ENCODE assay signal across 1 cellular context in the genomic region with DNA sequence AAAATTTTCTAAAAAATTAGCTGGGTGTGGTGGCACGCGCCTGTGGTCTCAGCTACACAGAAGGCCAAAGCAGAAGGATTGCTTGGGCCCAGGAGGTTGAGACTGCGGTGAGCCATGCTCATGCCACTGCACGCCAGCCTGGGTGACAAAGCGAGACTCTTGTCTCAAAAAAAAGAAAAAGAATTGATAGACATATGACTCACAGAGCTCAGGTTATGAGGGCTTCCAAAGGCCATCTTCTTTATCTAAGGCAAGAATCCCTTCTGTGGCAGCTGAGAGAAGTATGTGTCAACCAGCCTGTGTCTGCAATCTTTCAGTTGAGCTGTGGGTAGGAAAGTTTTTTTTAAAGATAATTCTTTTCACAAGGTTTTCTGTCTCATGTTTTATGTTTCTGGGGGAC.
TF ChIP-seq lines count a peak whose summit lies in the region.

No MANE protein-coding gene starts in this region.

TF ChIP-seq in K562, 482 proteins besides CTCF, POLR2A, EP300 and RAD21 (continued from another document and continues in another):
- TF ChIP-seq, protein P1, sequence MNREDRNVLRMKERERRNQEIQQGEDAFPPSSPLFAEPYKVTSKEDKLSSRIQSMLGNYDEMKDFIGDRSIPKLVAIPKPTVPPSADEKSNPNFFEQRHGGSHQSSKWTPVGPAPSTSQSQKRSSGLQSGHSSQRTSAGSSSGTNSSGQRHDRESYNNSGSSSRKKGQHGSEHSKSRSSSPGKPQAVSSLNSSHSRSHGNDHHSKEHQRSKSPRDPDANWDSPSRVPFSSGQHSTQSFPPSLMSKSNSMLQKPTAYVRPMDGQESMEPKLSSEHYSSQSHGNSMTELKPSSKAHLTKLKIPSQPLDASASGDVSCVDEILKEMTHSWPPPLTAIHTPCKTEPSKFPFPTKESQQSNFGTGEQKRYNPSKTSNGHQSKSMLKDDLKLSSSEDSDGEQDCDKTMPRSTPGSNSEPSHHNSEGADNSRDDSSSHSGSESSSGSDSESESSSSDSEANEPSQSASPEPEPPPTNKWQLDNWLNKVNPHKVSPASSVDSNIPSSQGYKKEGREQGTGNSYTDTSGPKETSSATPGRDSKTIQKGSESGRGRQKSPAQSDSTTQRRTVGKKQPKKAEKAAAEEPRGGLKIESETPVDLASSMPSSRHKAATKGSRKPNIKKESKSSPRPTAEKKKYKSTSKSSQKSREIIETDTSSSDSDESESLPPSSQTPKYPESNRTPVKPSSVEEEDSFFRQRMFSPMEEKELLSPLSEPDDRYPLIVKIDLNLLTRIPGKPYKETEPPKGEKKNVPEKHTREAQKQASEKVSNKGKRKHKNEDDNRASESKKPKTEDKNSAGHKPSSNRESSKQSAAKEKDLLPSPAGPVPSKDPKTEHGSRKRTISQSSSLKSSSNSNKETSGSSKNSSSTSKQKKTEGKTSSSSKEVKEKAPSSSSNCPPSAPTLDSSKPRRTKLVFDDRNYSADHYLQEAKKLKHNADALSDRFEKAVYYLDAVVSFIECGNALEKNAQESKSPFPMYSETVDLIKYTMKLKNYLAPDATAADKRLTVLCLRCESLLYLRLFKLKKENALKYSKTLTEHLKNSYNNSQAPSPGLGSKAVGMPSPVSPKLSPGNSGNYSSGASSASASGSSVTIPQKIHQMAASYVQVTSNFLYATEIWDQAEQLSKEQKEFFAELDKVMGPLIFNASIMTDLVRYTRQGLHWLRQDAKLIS (CRISPR knock-in tag; IDR thresholded peaks at IDR 0.05): no peak
- 0 out of 2 replicates have a peak, but pooled peaks have one; percentile 22 for TF ChIP-seq BHLHE40 (IDR thresholded peaks at IDR 0.05; ENCODE audit: low read length)
- TF ChIP-seq ELK3 (CRISPR knock-in tag; IDR thresholded peaks at IDR 0.05): no peak
- no peak for TF ChIP-seq KLF13 (tag; IDR thresholded peaks at IDR 0.05; ENCODE audit: borderline replicate concordance, low read depth)
- no peak for TF ChIP-seq ZNF282 (CRISPR knock-in tag; IDR thresholded peaks at IDR 0.05)
- no peak for TF ChIP-seq NELFE (IDR thresholded peaks at IDR 0.05; ENCODE audit: insufficient read depth, insufficient read length)
- no peak for TF ChIP-seq ZNF318 (IDR thresholded peaks at IDR 0.05; ENCODE audit: borderline replicate concordance in 1 of 2, low read depth in 1 of 2)
- no peak for TF ChIP-seq TOE1 (IDR thresholded peaks at IDR 0.05; ENCODE audit: borderline replicate concordance)
- TF ChIP-seq TOE1 (CRISPR knock-in tag; IDR thresholded peaks at IDR 0.05; ENCODE audit: borderline replicate concordance, low read depth): no peak
- no peak for TF ChIP-seq EWSR1 (IDR thresholded peaks at IDR 0.05; ENCODE audit: borderline replicate concordance, low read depth, partially characterized antibody)
- TF ChIP-seq PKNOX1 (IDR thresholded peaks at IDR 0.05): no peak
- no peak for TF ChIP-seq FOXJ3 (CRISPR knock-in tag; IDR thresholded peaks at IDR 0.05)
- TF ChIP-seq, protein P2, sequence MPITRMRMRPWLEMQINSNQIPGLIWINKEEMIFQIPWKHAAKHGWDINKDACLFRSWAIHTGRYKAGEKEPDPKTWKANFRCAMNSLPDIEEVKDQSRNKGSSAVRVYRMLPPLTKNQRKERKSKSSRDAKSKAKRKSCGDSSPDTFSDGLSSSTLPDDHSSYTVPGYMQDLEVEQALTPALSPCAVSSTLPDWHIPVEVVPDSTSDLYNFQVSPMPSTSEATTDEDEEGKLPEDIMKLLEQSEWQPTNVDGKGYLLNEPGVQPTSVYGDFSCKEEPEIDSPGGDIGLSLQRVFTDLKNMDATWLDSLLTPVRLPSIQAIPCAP (CRISPR knock-in tag; IDR thresholded peaks at IDR 0.05; ENCODE audit: borderline replicate concordance): no peak
- TF ChIP-seq, protein P3, sequence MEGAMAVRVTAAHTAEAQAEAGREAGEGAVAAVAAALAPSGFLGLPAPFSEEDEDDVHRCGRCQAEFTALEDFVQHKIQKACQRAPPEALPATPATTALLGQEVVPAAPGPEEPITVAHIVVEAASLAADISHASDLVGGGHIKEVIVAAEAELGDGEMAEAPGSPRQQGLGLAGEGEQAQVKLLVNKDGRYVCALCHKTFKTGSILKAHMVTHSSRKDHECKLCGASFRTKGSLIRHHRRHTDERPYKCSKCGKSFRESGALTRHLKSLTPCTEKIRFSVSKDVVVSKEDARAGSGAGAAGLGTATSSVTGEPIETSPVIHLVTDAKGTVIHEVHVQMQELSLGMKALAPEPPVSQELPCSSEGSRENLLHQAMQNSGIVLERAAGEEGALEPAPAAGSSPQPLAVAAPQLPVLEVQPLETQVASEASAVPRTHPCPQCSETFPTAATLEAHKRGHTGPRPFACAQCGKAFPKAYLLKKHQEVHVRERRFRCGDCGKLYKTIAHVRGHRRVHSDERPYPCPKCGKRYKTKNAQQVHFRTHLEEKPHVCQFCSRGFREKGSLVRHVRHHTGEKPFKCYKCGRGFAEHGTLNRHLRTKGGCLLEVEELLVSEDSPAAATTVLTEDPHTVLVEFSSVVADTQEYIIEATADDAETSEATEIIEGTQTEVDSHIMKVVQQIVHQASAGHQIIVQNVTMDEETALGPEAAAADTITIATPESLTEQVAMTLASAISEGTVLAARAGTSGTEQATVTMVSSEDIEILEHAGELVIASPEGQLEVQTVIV (CRISPR knock-in tag; IDR thresholded peaks at IDR 0.05; ENCODE audit: borderline replicate concordance): no peak
- TF ChIP-seq MECOM (CRISPR knock-in tag; IDR thresholded peaks at IDR 0.05): 0 out of 2 replicates have a peak, but pooled peaks have one; percentile 23
- no peak for TF ChIP-seq ZFX (CRISPR knock-in tag; IDR thresholded peaks at IDR 0.05)
- no peak for TF ChIP-seq TRIM24 (IDR thresholded peaks at IDR 0.05)
- no peak for TF ChIP-seq CBX8 (IDR thresholded peaks at IDR 0.05; ENCODE audit: borderline replicate concordance, extremely low read depth, low read depth, low read length, poor library complexity, severe bottlenecking)
- TF ChIP-seq MYNN (IDR thresholded peaks at IDR 0.05): no peak
- no peak for TF ChIP-seq MYNN (CRISPR knock-in tag; IDR thresholded peaks at IDR 0.05)
- peak; percentile 94 for TF ChIP-seq FOSL1 (tag; conservative IDR thresholded peaks at IDR 0.05)
- no peak for TF ChIP-seq DNMT1 (IDR thresholded peaks at IDR 0.05)
- no peak for TF ChIP-seq GTF3C2 (IDR thresholded peaks at IDR 0.05; ENCODE audit: borderline replicate concordance, extremely low read depth, insufficient read length)
- TF ChIP-seq IRF9 (tag; IDR thresholded peaks at IDR 0.05): no peak
- no peak for TF ChIP-seq PML (IDR thresholded peaks at IDR 0.05; ENCODE audit: low read length)
- TF ChIP-seq GTF2A2 (tag; IDR thresholded peaks at IDR 0.05): no peak
- no peak for TF ChIP-seq SREBF1 (IDR thresholded peaks at IDR 0.05; ENCODE audit: borderline replicate concordance, low read depth, low read length)
- TF ChIP-seq FOXJ2 (tag; IDR thresholded peaks at IDR 0.05): no peak
- TF ChIP-seq HMG20B (CRISPR knock-in tag; IDR thresholded peaks at IDR 0.05): no peak
- no peak for TF ChIP-seq NR2C1 (IDR thresholded peaks at IDR 0.05)
- TF ChIP-seq NR2C1 (tag; IDR thresholded peaks at IDR 0.05): no peak
- TF ChIP-seq, protein P4, sequence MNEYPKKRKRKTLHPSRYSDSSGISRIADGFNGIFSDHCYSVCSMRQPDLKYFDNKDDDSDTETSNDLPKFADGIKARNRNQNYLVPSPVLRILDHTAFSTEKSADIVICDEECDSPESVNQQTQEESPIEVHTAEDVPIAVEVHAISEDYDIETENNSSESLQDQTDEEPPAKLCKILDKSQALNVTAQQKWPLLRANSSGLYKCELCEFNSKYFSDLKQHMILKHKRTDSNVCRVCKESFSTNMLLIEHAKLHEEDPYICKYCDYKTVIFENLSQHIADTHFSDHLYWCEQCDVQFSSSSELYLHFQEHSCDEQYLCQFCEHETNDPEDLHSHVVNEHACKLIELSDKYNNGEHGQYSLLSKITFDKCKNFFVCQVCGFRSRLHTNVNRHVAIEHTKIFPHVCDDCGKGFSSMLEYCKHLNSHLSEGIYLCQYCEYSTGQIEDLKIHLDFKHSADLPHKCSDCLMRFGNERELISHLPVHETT (CRISPR knock-in tag; conservative IDR thresholded peaks at IDR 0.05 in 1 of 2, IDR thresholded peaks at IDR 0.05 in 1 of 2): peak in 1 of 2 experiments; percentile 51; a peak in 1 of 4 replicates
